11 cellular contexts compared by ENCODE assay signal in the genomic region with DNA sequence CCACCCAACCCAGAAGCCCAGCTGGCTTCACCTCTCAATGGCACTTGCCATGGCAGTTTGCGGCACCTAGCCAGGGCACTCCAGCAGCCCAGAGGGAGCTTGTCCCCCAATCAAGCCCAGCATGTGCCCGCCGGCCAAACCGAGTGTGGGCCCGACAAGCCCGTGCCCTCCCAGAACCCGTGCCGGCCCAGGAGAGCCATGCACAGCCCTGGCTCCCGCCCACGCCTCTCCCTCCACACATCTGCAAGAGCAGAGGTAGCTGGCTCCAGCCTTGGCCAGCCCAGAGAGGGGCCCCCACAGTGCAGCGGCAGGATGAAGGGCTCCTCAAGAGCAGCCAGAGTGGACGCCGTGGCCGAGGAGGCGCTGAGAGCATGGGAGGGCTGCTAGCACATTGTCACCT.
A peak's percentile ranks its signal among the peaks of the same experiment; 100 is the strongest.
DNase-seq lines count a peak whose midpoint lies in the region; ATAC-seq and TF ChIP-seq lines count a peak whose summit lies in the region.
"Had no signal": no experiment of that assay in that cellular context is flagged by ENCODE, and none has a peak within 500 bp of the region (broad histone marks: within the 10 kb centered on the region; RNA-seq: fewer than 3 reads in every experiment).

No MANE protein-coding gene starts in this region.

- TF ChIP-seq EP300 in gastroesophageal sphincter (IDR thresholded peaks at IDR 0.05), result no peak

- no peak for TF ChIP-seq CTCF in gastroesophageal sphincter (IDR thresholded peaks at IDR 0.05)

- no peak overlapping the region for H3K4me3 ChIP-seq in gastroesophageal sphincter
- no peak overlapping the region for H3K4me3 ChIP-seq in CD4-positive, alpha-beta memory T cell (ENCODE audit: low read length in 2 of 2)
- H3K4me3 ChIP-seq: BLaER1 treated with 17β-estradiol and CSF1 and Interleukin-3, amounts not matched to agents 10 nM and 100 nM had no signal

- H3K9me3 Mint-ChIP-seq in CD4-positive, alpha-beta memory T cell, result peaks cover 0 to 15% (median 1%) of the 10 kb centered on the region in 8 donors

- no peak overlapping the region for H3K27ac ChIP-seq in gastroesophageal sphincter
- no peak overlapping the region for H3K27ac ChIP-seq in CD4-positive, alpha-beta memory T cell (ENCODE audit: low read depth, low read length)
- H3K27ac ChIP-seq: BLaER1 treated with 17β-estradiol and CSF1 and Interleukin-3, amounts not matched to agents 10 nM and 100 nM had no signal

- peak; percentile 12 for DNase-seq in left cardiac atrium
- DNase-seq in left ventricle myocardium superior, result no peak
- peak; percentile 72 for DNase-seq in posterior vena cava (ENCODE audit: low spot score)
- no peak for DNase-seq in CD4-positive, alpha-beta memory T cell
- no peak for DNase-seq in CD1c-positive myeloid dendritic cell (ENCODE audit: extremely low spot score)
- DNase-seq: Caco-2; CD4-positive, CD25-positive, alpha-beta regulatory T cell; H9 had no signal

- H3K36me3 ChIP-seq in gastroesophageal sphincter, result no peaks in the 10 kb centered on the region
- no peaks in the 10 kb centered on the region for H3K36me3 ChIP-seq in CD4-positive, alpha-beta memory T cell (ENCODE audit: insufficient read depth, low read length)
- H3K36me3 ChIP-seq: BLaER1 treated with 17β-estradiol and CSF1 and Interleukin-3, amounts not matched to agents 10 nM and 100 nM had no signal

- TF ChIP-seq POLR2A in gastroesophageal sphincter (IDR thresholded peaks at IDR 0.05), result no peak

- no peaks in the 10 kb centered on the region for H3K27me3 Mint-ChIP-seq in CD4-positive, alpha-beta memory T cell
- H3K27me3 Mint-ChIP-seq: B cell; CD4-positive, CD25-positive, alpha-beta regulatory T cell had no signal

- H3K27me3 ChIP-seq in gastroesophageal sphincter, result no peaks in the 10 kb centered on the region
- H3K27me3 ChIP-seq in CD4-positive, alpha-beta memory T cell (ENCODE audit: insufficient read depth, low read length), result no peaks in the 10 kb centered on the region
- H3K27me3 ChIP-seq: BLaER1 treated with 17β-estradiol and CSF1 and Interleukin-3, amounts not matched to agents 10 nM and 100 nM had no signal

- H3K4me1 ChIP-seq in gastroesophageal sphincter, result no peaks in the 10 kb centered on the region
- no peaks in the 10 kb centered on the region for H3K4me1 ChIP-seq in CD4-positive, alpha-beta memory T cell (ENCODE audit: insufficient read depth, low read length)
- H3K4me1 ChIP-seq: BLaER1 treated with 17β-estradiol and CSF1 and Interleukin-3, amounts not matched to agents 10 nM and 100 nM; Caco-2 had no signal

- intact Hi-C loops in left cardiac atrium (cut with DNase I), result no loop called here
- intact Hi-C loops in left ventricle myocardium superior (cut with micrococcal nuclease), result no loop called here
- intact Hi-C loops in posterior vena cava (cut with DNase I), result no loop called here
- intact Hi-C loops in CD4-positive, alpha-beta memory T cell (cut with micrococcal nuclease), result no loop called here

- no peak overlapping the region for H3K27ac Mint-ChIP-seq in CD4-positive, alpha-beta memory T cell
- H3K27ac Mint-ChIP-seq: B cell; CD4-positive, CD25-positive, alpha-beta regulatory T cell; H9 had no signal

- no peak overlapping the region for H3K4me3 Mint-ChIP-seq in CD4-positive, alpha-beta memory T cell
- H3K4me3 Mint-ChIP-seq: B cell; CD4-positive, CD25-positive, alpha-beta regulatory T cell; H9 had no signal

- H3K4me1 Mint-ChIP-seq in CD4-positive, alpha-beta memory T cell, result no peaks in the 10 kb centered on the region
- H3K4me1 Mint-ChIP-seq: B cell; CD4-positive, CD25-positive, alpha-beta regulatory T cell; H9 had no signal

- POLR2A ChIA-PET in CD4-positive, alpha-beta memory T cell (lab: Charles Lee; ENCODE audit: partially characterized antibody), result no interaction called here

- H3K36me3 Mint-ChIP-seq in CD4-positive, alpha-beta memory T cell, result no peaks in the 10 kb centered on the region
- H3K36me3 Mint-ChIP-seq: CD4-positive, CD25-positive, alpha-beta regulatory T cell had no signal

- ATAC-seq in left cardiac atrium (no peak), left ventricle myocardium superior (no peak), gastroesophageal sphincter (peak; percentile 43)

- no peaks in the 10 kb centered on the region for H3K9me3 ChIP-seq in gastroesophageal sphincter
- peaks cover 0 to 3% of the 10 kb centered on the region in 2 donors for H3K9me3 ChIP-seq in CD4-positive, alpha-beta memory T cell (ENCODE audit: control insufficient read depth in 1 of 2, low read length in 2 of 2)
- H3K9me3 ChIP-seq: Caco-2 had no signal

- 97% methylated on average over 5 of the region's 15 CpGs; no CpG with 5 or more reads in 1 of the 2 donors for WGBS in gastroesophageal sphincter (ENCODE audit: low coverage in 1 of 2), 2 donors

- CTCF ChIA-PET in CD4-positive, alpha-beta memory T cell (lab: Charles Lee; ENCODE audit: partially characterized antibody), result no interaction called here

Comparison
In these comparisons a context has a peak if more than half of its experiments do, and no peak if none do; other contexts are left out.
1. DNase-seq: peak in left cardiac atrium (single experiment) and posterior vena cava (single experiment); none in left ventricle myocardium superior (single experiment), CD4-positive, alpha-beta memory T cell (0 of 5) and CD1c-positive myeloid dendritic cell (single experiment).